15 cellular contexts compared by ENCODE assay signal in the genomic region with DNA sequence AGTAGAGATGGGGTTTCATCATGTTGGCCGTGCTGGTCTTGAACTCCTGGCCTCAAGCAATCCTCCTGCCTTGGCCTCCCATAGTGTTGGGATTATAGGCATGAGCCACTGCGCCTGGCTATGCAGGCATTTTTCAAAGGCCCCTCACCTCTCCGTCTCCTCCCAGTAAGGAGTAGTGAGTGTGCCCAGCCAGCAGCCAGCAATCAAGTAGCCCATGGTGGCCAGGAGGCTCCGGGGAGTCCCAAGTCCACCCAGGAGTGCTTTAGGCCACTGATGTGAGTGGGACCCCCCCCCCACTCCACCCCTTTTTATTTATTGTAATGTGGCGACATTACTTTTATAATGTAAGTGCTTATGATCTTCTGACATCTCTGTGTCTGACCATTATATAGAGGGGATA. TPM values are rescaled to one million over a fixed set of nuclear protein-coding genes. Genes with fewer than 3 reads are reported as not detected.
DNase-seq lines count a peak whose midpoint lies in the region; ATAC-seq and TF ChIP-seq lines count a peak whose summit lies in the region.
"Had no signal": no experiment of that assay in that cellular context is flagged by ENCODE, and none has a peak within 500 bp of the region (broad histone marks: within the 10 kb centered on the region; RNA-seq: fewer than 3 reads in every experiment).

No MANE protein-coding gene starts in this region.

- POLR2A ChIA-PET in naive thymus-derived CD4-positive, alpha-beta T cell (lab: Charles Lee) = interaction anchor here (0.8 to 3.7 kb wide), 4 partner anchors 9 to 19 kb away, joined by 3 to 19 read pairs (median 10); no protein-coding TSS in a partner anchor

- no peak overlapping the region for H3K4me3 ChIP-seq in CD4-positive, CD25-positive, alpha-beta regulatory T cell (ENCODE audit: low read depth, low read length)
- no peak overlapping the region for H3K4me3 ChIP-seq in GM12865 (ENCODE audit: low read depth, low read length)
- H3K4me3 ChIP-seq in naive thymus-derived CD4-positive, alpha-beta T cell (ENCODE audit: low read length) = no peak overlapping the region

- CTCF ChIA-PET in naive thymus-derived CD4-positive, alpha-beta T cell (lab: Charles Lee) = no interaction called here

- peak overlapping the region in 3 of 4 donors; percentile 71 to 84 (median 82) for H3K4me3 Mint-ChIP-seq in CD4-positive, CD25-positive, alpha-beta regulatory T cell
- peak overlapping the region in 2 of 10 donors; percentile 20 to 94 for H3K4me3 Mint-ChIP-seq in naive thymus-derived CD4-positive, alpha-beta T cell
- H3K4me3 Mint-ChIP-seq in activated T-helper 2 cell treated with anti-CD3 and anti-CD28 coated beads, Interferon-gamma antibody, Interleukin-2, Interleukin-4, amounts not matched to agents 10 μg/mL and 5 μg/mL and 100 μg/mL, durations not matched to agents 14 hours and 24 hours and 36 hours (ENCODE audit: low read depth) = no peak overlapping the region

- no peak for TF ChIP-seq CTCF in GM12865 (IDR thresholded peaks at IDR 0.05; ENCODE audit: insufficient read depth, low read depth, low read length, missing control alignments)

- H3K36me3 Mint-ChIP-seq in CD4-positive, CD25-positive, alpha-beta regulatory T cell = peaks cover 49% of the 10 kb centered on the region
- peaks cover 4 to 28% of the 10 kb centered on the region in 2 donors for H3K36me3 Mint-ChIP-seq in activated naive CD4-positive, alpha-beta T cell treated with anti-CD3 and anti-CD28 coated beads, Interleukin-2, amount 50 U/mL, for 72 hours
- H3K36me3 Mint-ChIP-seq in naive thymus-derived CD4-positive, alpha-beta T cell = peaks cover 12 to 39% (median 36%) of the 10 kb centered on the region in 5 donors
- peaks cover 50% of the 10 kb centered on the region for H3K36me3 Mint-ChIP-seq in activated T-helper 2 cell treated with anti-CD3 and anti-CD28 coated beads, Interferon-gamma antibody, Interleukin-2, Interleukin-4, amounts not matched to agents 10 μg/mL and 5 μg/mL and 100 μg/mL, durations not matched to agents 14 hours and 24 hours and 36 hours (ENCODE audit: low read depth)

- H3K27me3 Mint-ChIP-seq in CD4-positive, CD25-positive, alpha-beta regulatory T cell = no peaks in the 10 kb centered on the region
- no peaks in the 10 kb centered on the region for H3K27me3 Mint-ChIP-seq in naive thymus-derived CD4-positive, alpha-beta T cell
- no peaks in the 10 kb centered on the region for H3K27me3 Mint-ChIP-seq in activated T-helper 2 cell treated with anti-CD3 and anti-CD28 coated beads, Interferon-gamma antibody, Interleukin-2, Interleukin-4, amounts not matched to agents 10 μg/mL and 5 μg/mL and 100 μg/mL, durations not matched to agents 14 hours and 24 hours and 36 hours (ENCODE audit: low read depth)

- DNase-seq in CD4-positive, CD25-positive, alpha-beta regulatory T cell = no peak
- DNase-seq in GM12865 (ENCODE audit: low read depth) (peak; percentile 0), NCI-H1105 (lab: John Stamatoyannopoulos, UW) (no peak), cerebellar cortex (ENCODE audit: low spot score) (no peak)
- DNase-seq in activated naive CD4-positive, alpha-beta T cell treated with anti-CD3 and anti-CD28 coated beads, Interleukin-2, amount 50 U/mL, for 72 hours (ENCODE audit: low spot score in 2 of 2) = peak in 1 of 2 donors; percentile 50
- DNase-seq in naive thymus-derived CD4-positive, alpha-beta T cell = no peak
- no peak for DNase-seq in activated T-helper 2 cell treated with anti-CD3 and anti-CD28 coated beads, Interferon-gamma antibody, Interleukin-2, Interleukin-4, amounts not matched to agents 10 μg/mL and 5 μg/mL and 100 μg/mL, durations not matched to agents 14 hours and 24 hours and 36 hours (ENCODE audit: low spot score)
- DNase-seq: cerebellar nuclear complex, DMS79, foreskin melanocyte, KG1, left ventricle myocardium superior, NCI-H345, substantia nigra had no signal

- H3K4me1 Mint-ChIP-seq in CD4-positive, CD25-positive, alpha-beta regulatory T cell = peaks cover 20 to 97% (median 71%) of the 10 kb centered on the region in 4 donors
- H3K4me1 Mint-ChIP-seq in naive thymus-derived CD4-positive, alpha-beta T cell = peaks cover 58 to 93% (median 83%) of the 10 kb centered on the region in 7 donors
- peaks cover 33% of the 10 kb centered on the region for H3K4me1 Mint-ChIP-seq in activated T-helper 2 cell treated with anti-CD3 and anti-CD28 coated beads, Interferon-gamma antibody, Interleukin-2, Interleukin-4, amounts not matched to agents 10 μg/mL and 5 μg/mL and 100 μg/mL, durations not matched to agents 14 hours and 24 hours and 36 hours (ENCODE audit: low read depth)

- no peaks in the 10 kb centered on the region for H3K9me3 ChIP-seq in CD4-positive, CD25-positive, alpha-beta regulatory T cell (ENCODE audit: control insufficient read depth in 2 of 2, low read length in 2 of 2)
- no peaks in the 10 kb centered on the region for H3K9me3 ChIP-seq in naive thymus-derived CD4-positive, alpha-beta T cell (ENCODE audit: control insufficient read depth in 2 of 3, low read length in 3 of 3)

- no peak for ATAC-seq in CD4-positive, CD25-positive, alpha-beta regulatory T cell (ENCODE audit: low read depth in 2 of 2)
- no peak for ATAC-seq in activated naive CD4-positive, alpha-beta T cell treated with anti-CD3 and anti-CD28 coated beads, Interleukin-2, amount 50 U/mL, for 72 hours
- ATAC-seq in naive thymus-derived CD4-positive, alpha-beta T cell = no peak
- ATAC-seq in HG02798 (IDR thresholded peaks at IDR 0.05; ENCODE audit: poor library complexity, unreplicated experiment) = no peak
- ATAC-seq: left ventricle myocardium superior had no signal

- H3K27ac ChIP-seq in CD4-positive, CD25-positive, alpha-beta regulatory T cell (ENCODE audit: insufficient read depth, low read length, poor library complexity, severe bottlenecking) = peak overlapping the region; percentile 83
- peak overlapping the region; percentile 76 for H3K27ac ChIP-seq in naive thymus-derived CD4-positive, alpha-beta T cell (ENCODE audit: low read depth, low read length)

- peak overlapping the region; percentile 84 to 97 (median 97) for H3K27ac Mint-ChIP-seq in CD4-positive, CD25-positive, alpha-beta regulatory T cell
- peak overlapping the region; percentile 34 to 91 for H3K27ac Mint-ChIP-seq in activated naive CD4-positive, alpha-beta T cell treated with anti-CD3 and anti-CD28 coated beads, Interleukin-2, amount 50 U/mL, for 72 hours
- peak overlapping the region in 8 of 9 donors; percentile 92 to 99 (median 97) for H3K27ac Mint-ChIP-seq in naive thymus-derived CD4-positive, alpha-beta T cell
- H3K27ac Mint-ChIP-seq in activated T-helper 2 cell treated with anti-CD3 and anti-CD28 coated beads, Interferon-gamma antibody, Interleukin-2, Interleukin-4, amounts not matched to agents 10 μg/mL and 5 μg/mL and 100 μg/mL, durations not matched to agents 14 hours and 24 hours and 36 hours = no peak overlapping the region

- peaks cover 64% of the 10 kb centered on the region for H3K36me3 ChIP-seq in CD4-positive, CD25-positive, alpha-beta regulatory T cell (ENCODE audit: control insufficient read depth, insufficient read depth, low read length)
- peaks cover 0 to 22% (median 22%) of the 10 kb centered on the region in 3 experiments for H3K36me3 ChIP-seq in naive thymus-derived CD4-positive, alpha-beta T cell (ENCODE audit: control insufficient read depth in 2 of 3, insufficient read depth in 3 of 3, low read length in 3 of 3)

- peaks cover 92% of the 10 kb centered on the region for H3K4me1 ChIP-seq in CD4-positive, CD25-positive, alpha-beta regulatory T cell (ENCODE audit: control insufficient read depth, insufficient read depth, low read length, poor library complexity, severe bottlenecking)
- peaks cover 41 to 79% of the 10 kb centered on the region in 2 donors for H3K4me1 ChIP-seq in naive thymus-derived CD4-positive, alpha-beta T cell (ENCODE audit: control insufficient read depth in 2 of 2, insufficient read depth in 2 of 2, low read length in 2 of 2)

- H3K9me3 Mint-ChIP-seq in CD4-positive, CD25-positive, alpha-beta regulatory T cell = no peaks in the 10 kb centered on the region
- H3K9me3 Mint-ChIP-seq in activated naive CD4-positive, alpha-beta T cell treated with anti-CD3 and anti-CD28 coated beads, Interleukin-2, amount 50 U/mL, for 72 hours = no peaks in the 10 kb centered on the region
- no peaks in the 10 kb centered on the region for H3K9me3 Mint-ChIP-seq in naive thymus-derived CD4-positive, alpha-beta T cell
- no peaks in the 10 kb centered on the region for H3K9me3 Mint-ChIP-seq in activated T-helper 2 cell treated with anti-CD3 and anti-CD28 coated beads, Interferon-gamma antibody, Interleukin-2, Interleukin-4, amounts not matched to agents 10 μg/mL and 5 μg/mL and 100 μg/mL, durations not matched to agents 14 hours and 24 hours and 36 hours

- intact Hi-C loops in naive thymus-derived CD4-positive, alpha-beta T cell (cut with micrococcal nuclease) = no loop called here
- intact Hi-C loops in activated T-helper 2 cell treated with anti-CD3 and anti-CD28 coated beads, Interferon-gamma antibody, Interleukin-2, Interleukin-4, amounts not matched to agents 10 μg/mL and 5 μg/mL and 100 μg/mL, durations not matched to agents 14 hours and 24 hours and 36 hours (cut with micrococcal nuclease) = no loop called here

- H3K27me3 ChIP-seq in CD4-positive, CD25-positive, alpha-beta regulatory T cell (ENCODE audit: control insufficient read depth, insufficient read depth, low read length) = no peaks in the 10 kb centered on the region
- H3K27me3 ChIP-seq in naive thymus-derived CD4-positive, alpha-beta T cell (ENCODE audit: control insufficient read depth in 2 of 2, insufficient read depth in 2 of 2, low read length in 2 of 2) = no peaks in the 10 kb centered on the region

RNA-seq across cellular contexts. Expression of a gene that starts 8.1 kb away (rescaled TPM):
- total RNA-seq in CD4-positive, CD25-positive, alpha-beta regulatory T cell = 257 TPM
- 100 to 1,000 TPM; 724 to 832 (median 792) TPM for polyA plus RNA-seq in CD4-positive, CD25-positive, alpha-beta regulatory T cell
- 100 to 1,000 TPM in 1 of 2 donors, 10 to 100 TPM in 1; 53.9 to 118 TPM for total RNA-seq in activated naive CD4-positive, alpha-beta T cell treated with anti-CD3 and anti-CD28 coated beads, Interleukin-2, amount 50 U/mL, for 72 hours
- total RNA-seq in naive thymus-derived CD4-positive, alpha-beta T cell = 100 to 1,000 TPM in 4 of 5 experiments, 10 to 100 TPM in 1; 92.5 to 160 (median 149) TPM
- 100 to 1,000 TPM; 344 to 415 TPM for polyA plus RNA-seq in naive thymus-derived CD4-positive, alpha-beta T cell
- total RNA-seq in activated T-helper 2 cell treated with anti-CD3 and anti-CD28 coated beads, Interferon-gamma antibody, Interleukin-2, Interleukin-4, amounts not matched to agents 10 μg/mL and 5 μg/mL and 100 μg/mL, durations not matched to agents 14 hours and 24 hours and 36 hours = 36.3 and 38.0 TPM in 2 replicates

RNA-seq across cellular contexts. Expression of a gene that starts 25.8 kb away (rescaled TPM):
- total RNA-seq in CD4-positive, CD25-positive, alpha-beta regulatory T cell = 52.4 TPM
- polyA plus RNA-seq in CD4-positive, CD25-positive, alpha-beta regulatory T cell = 10 to 100 TPM; 28.7 to 37.7 (median 35.4) TPM
- total RNA-seq in activated naive CD4-positive, alpha-beta T cell treated with anti-CD3 and anti-CD28 coated beads, Interleukin-2, amount 50 U/mL, for 72 hours = 100 to 1,000 TPM in 1 of 2 donors, 10 to 100 TPM in 1; 24.2 to 122 TPM
- total RNA-seq in naive thymus-derived CD4-positive, alpha-beta T cell = 10 to 100 TPM; 29.6 to 52.1 (median 44.2) TPM
- polyA plus RNA-seq in naive thymus-derived CD4-positive, alpha-beta T cell = 10 to 100 TPM; 20.2 to 31.7 TPM
- 52.9 and 54.3 TPM in 2 replicates for total RNA-seq in activated T-helper 2 cell treated with anti-CD3 and anti-CD28 coated beads, Interferon-gamma antibody, Interleukin-2, Interleukin-4, amounts not matched to agents 10 μg/mL and 5 μg/mL and 100 μg/mL, durations not matched to agents 14 hours and 24 hours and 36 hours
